ENCODE assay signal across 10 cellular contexts in genomic region chr15:62241135-62241770, GRCh38.
A peak's percentile ranks its signal among the peaks of the same experiment; 100 is the strongest.
DNase-seq lines count a peak whose midpoint lies in the region; ATAC-seq, FAIRE-seq and TF ChIP-seq lines count a peak whose summit lies in the region.
"Had no signal": no experiment of that assay in that cellular context is flagged by ENCODE, and none has a peak within 500 bp of the region (broad histone marks: within the 10 kb centered on the region; RNA-seq: fewer than 3 reads in every experiment).

No MANE protein-coding gene starts in this region.

- no peak for TF ChIP-seq POLR2A in HepG2 (IDR thresholded peaks at IDR 0.05; ENCODE audit: insufficient read depth in 1 of 2, low read depth in 2 of 2, low read length in 2 of 2)

- no peaks in the 10 kb centered on the region for H3K79me2 ChIP-seq in HepG2 (ENCODE audit: insufficient read depth, low read length)

- intact Hi-C loops in Calu3 (cut with micrococcal nuclease; ENCODE audit: unreplicated experiment) (no loop called here), HepG2 (cut with micrococcal nuclease; ENCODE audit: unreplicated experiment) (loop anchor here (1.0 kb wide), 1 partner anchor 66 kb away; no protein-coding TSS in a partner anchor), head of caudate nucleus (cut with DNase I) (no loop called here)

- TF ChIP-seq RAD21 in HepG2 (CRISPR knock-in tag; IDR thresholded peaks at IDR 0.05): 0 out of 2 replicates have a peak, but pooled peaks have one; percentile 16

- H2AFZ ChIP-seq in HepG2 (ENCODE audit: low read length): no peak overlapping the region

- TF ChIP-seq CTCF in Calu3 (IDR thresholded peaks at IDR 0.05; ENCODE audit: unreplicated experiment) (peak; percentile 44), VCaP (conservative IDR thresholded peaks at IDR 0.05) (peak; percentile 39; the same call in 1 of the 2 replicates), HepG2 (CRISPR knock-in tag; IDR thresholded peaks at IDR 0.05) (peak; percentile 57)

- H3K36me3 Mint-ChIP-seq in Calu3 (ENCODE audit: insufficient read depth, unreplicated experiment): no peaks in the 10 kb centered on the region

- no peak overlapping the region for H3K4me3 Mint-ChIP-seq in Calu3 (ENCODE audit: low read depth, unreplicated experiment)

- POLR2A ChIA-PET in HepG2 (lab: Yijun Ruan, JAX): no interaction called here

- no peaks in the 10 kb centered on the region for H3K27me3 Mint-ChIP-seq in Calu3 (ENCODE audit: unreplicated experiment)

- WGBS in HepG2 (ENCODE audit: low lambda C conversion rate): 0% methylated on average over 1 of the region's 5 CpGs

- H3K4me1 Mint-ChIP-seq in Calu3 (ENCODE audit: low read depth, unreplicated experiment): peaks cover 31% of the 10 kb centered on the region

- BruUV-seq in Calu3 (replicated peaks; lab: Mats Ljungman, UMichigan) (no TSS peak), HepG2 (replicated peaks; lab: Mats Ljungman, UMichigan) (no TSS peak)

- CTCF ChIA-PET in Calu3 (lab: Charles Lee): interaction anchor here (1.0 to 2.4 kb wide), 3 partner anchors 12 to 76 kb away, joined by 4 to 6 read pairs (median 5); partner anchors contain the start of gene C2CD4B
- CTCF ChIA-PET in HepG2 (lab: Yijun Ruan, JAX; ENCODE audit: low intra/inter-chr PET ratio, low total read pairs): interaction anchor here (1.1 kb wide), 1 partner anchor 65 kb away, joined by 4 read pairs; no protein-coding TSS in a partner anchor

- no peak overlapping the region for H3K27ac Mint-ChIP-seq in Calu3 (ENCODE audit: unreplicated experiment)

- TF ChIP-seq EP300 in HepG2 (IDR thresholded peaks at IDR 0.05; ENCODE audit: low read depth in 2 of 2, low read length in 2 of 2) (no peak), HepG2 (CRISPR knock-in tag; IDR thresholded peaks at IDR 0.05; ENCODE audit: borderline replicate concordance) (no peak)

- H3K27ac ChIP-seq in VCaP: no peak overlapping the region
- no peak overlapping the region for H3K27ac ChIP-seq in HepG2 (ENCODE audit: extremely low read length, insufficient read depth, low read length)
- H3K27ac ChIP-seq: HL-60 had no signal

- H3K9me3 ChIP-seq in HepG2 (ENCODE audit: low read length): no peaks in the 10 kb centered on the region

- no peaks in the 10 kb centered on the region for H3K4me1 ChIP-seq in HepG2 (ENCODE audit: insufficient read depth, low read length)

- no peak overlapping the region for H3K4me3 ChIP-seq in HepG2 (replicated peaks in 1 of 3; ENCODE audit: insufficient read depth in 1 of 3, low read depth in 2 of 3, low read length in 3 of 3)

- peak; percentile 63 for DNase-seq in Calu3
- DNase-seq in HK-2 (ENCODE audit: unreplicated experiment): peak; percentile 21
- DNase-seq in HepG2 (ENCODE audit: low spot score): peak; percentile 32
- DNase-seq in head of caudate nucleus: no peak
- DNase-seq in activated CD8-positive, alpha-beta memory T cell treated with anti-CD3 and anti-CD28 coated beads, Interleukin-2, amount 50 U/mL, for 48 hours: no peak
- no peak for DNase-seq in activated effector memory CD4-positive, alpha-beta T cell treated with Interleukin-2 at 50 U/mL for 16 hours
- DNase-seq: aorta had no signal

- H3K9me3 Mint-ChIP-seq in Calu3 (ENCODE audit: low read depth, unreplicated experiment): no peaks in the 10 kb centered on the region

- H3K9ac ChIP-seq in HepG2 (ENCODE audit: insufficient read depth, low read depth, low read length): no peak overlapping the region

- FAIRE-seq in HepG2 (lab: Jason Lieb, UNC): peak; percentile 55

- no peak overlapping the region for H3K4me2 ChIP-seq in HepG2 (ENCODE audit: low read depth, low read length)

- H3K36me3 ChIP-seq in HepG2 (replicated peaks in 1 of 2; ENCODE audit: control insufficient read depth in 1 of 2, insufficient read depth in 2 of 2, low read length in 2 of 2): no peaks in the 10 kb centered on the region

- in situ Hi-C loops in HepG2 (cut with HindIII; ENCODE audit: extremely low pct_ligation_motif_present, low pct_unique_long_range_greater_than_20kb): no loop called here

- ATAC-seq in HepG2: peak; percentile 93
- ATAC-seq in HG03571 (IDR thresholded peaks at IDR 0.05; ENCODE audit: unreplicated experiment): no peak

- H3K27me3 ChIP-seq in HepG2 (ENCODE audit: control insufficient read depth in 1 of 2, insufficient read depth in 2 of 2, low read length in 2 of 2): peaks cover 0 to 11% of the 10 kb centered on the region in 2 experiments; a peak in 3 of 5 replicates

- no peaks in the 10 kb centered on the region for H4K20me1 ChIP-seq in HepG2 (ENCODE audit: insufficient read depth, low read length)

TF ChIP-seq in HepG2, 621 proteins besides CTCF, POLR2A, EP300 and RAD21:
- 0 out of 2 replicates have a peak, but pooled peaks have one; percentile 9 for TF ChIP-seq ZNF768 (CRISPR knock-in tag; IDR thresholded peaks at IDR 0.05)
- 0 out of 2 replicates have a peak, but pooled peaks have one; percentile 28 for TF ChIP-seq KMT2A (CRISPR knock-in tag; IDR thresholded peaks at IDR 0.05)
- 0 out of 2 replicates have a peak, but pooled peaks have one; percentile 21 for TF ChIP-seq PITX1 (CRISPR knock-in tag; IDR thresholded peaks at IDR 0.05)
- peak; percentile 79 for TF ChIP-seq BCL6 (CRISPR knock-in tag; IDR thresholded peaks at IDR 0.05)
- TF ChIP-seq E2F2 (CRISPR knock-in tag; IDR thresholded peaks at IDR 0.05; ENCODE audit: borderline replicate concordance): no peak
- peak; percentile 42; the same call in 1 of the 2 replicates for TF ChIP-seq STAG1 (CRISPR knock-in tag; IDR thresholded peaks at IDR 0.05)
- TF ChIP-seq NR2F6 (IDR thresholded peaks at IDR 0.05): no peak
- TF ChIP-seq NR2F6 (CRISPR knock-in tag; IDR thresholded peaks at IDR 0.05): no peak

Comparison
In these comparisons a context has a peak if more than half of its experiments do, and no peak if none do; other contexts are left out.
1. DNase-seq: peak in Calu3 (single experiment), HK-2 (single experiment) and HepG2 (single experiment); none in head of caudate nucleus (0 of 42), activated CD8-positive, alpha-beta memory T cell treated with anti-CD3 and anti-CD28 coated beads, Interleukin-2, amount 50 U/mL, for 48 hours (single experiment) and activated effector memory CD4-positive, alpha-beta T cell treated with Interleukin-2 at 50 U/mL for 16 hours (single experiment).
2. Peak in every context shown above with its lines, with median percentiles within 50 percentile points of each other: CTCF ChIP-seq.